1 cellular context compared by ENCODE assay signal in genomic region chr14:93035917-93036651, GRCh38.
TF ChIP-seq lines count a peak whose summit lies in the region.

No MANE protein-coding gene starts in this region.

TF ChIP-seq in HepG2, 621 proteins besides CTCF, POLR2A, EP300 and RAD21 (continued from another document and continues in another):
- peak; percentile 63; the same call in 1 of the 2 replicates for TF ChIP-seq NR0B2 (CRISPR knock-in tag; IDR thresholded peaks at IDR 0.05)
- peak; percentile 99 for TF ChIP-seq ETV5 (CRISPR knock-in tag; IDR thresholded peaks at IDR 0.05; ENCODE audit: borderline replicate concordance)
- no peak for TF ChIP-seq ZNF558 (CRISPR knock-in tag; IDR thresholded peaks at IDR 0.05; ENCODE audit: borderline replicate concordance)
- peak; percentile 96 for TF ChIP-seq RXRA (CRISPR knock-in tag; IDR thresholded peaks at IDR 0.05)
- TF ChIP-seq HDAC1 (CRISPR knock-in tag; IDR thresholded peaks at IDR 0.05), result peak; percentile 91
- no peak for TF ChIP-seq ZNF75D (CRISPR knock-in tag; IDR thresholded peaks at IDR 0.05; ENCODE audit: borderline replicate concordance)
- peak; percentile 29; the same call in 1 of the 2 replicates for TF ChIP-seq ZNF777 (CRISPR knock-in tag; IDR thresholded peaks at IDR 0.05)
- TF ChIP-seq, protein P1, sequence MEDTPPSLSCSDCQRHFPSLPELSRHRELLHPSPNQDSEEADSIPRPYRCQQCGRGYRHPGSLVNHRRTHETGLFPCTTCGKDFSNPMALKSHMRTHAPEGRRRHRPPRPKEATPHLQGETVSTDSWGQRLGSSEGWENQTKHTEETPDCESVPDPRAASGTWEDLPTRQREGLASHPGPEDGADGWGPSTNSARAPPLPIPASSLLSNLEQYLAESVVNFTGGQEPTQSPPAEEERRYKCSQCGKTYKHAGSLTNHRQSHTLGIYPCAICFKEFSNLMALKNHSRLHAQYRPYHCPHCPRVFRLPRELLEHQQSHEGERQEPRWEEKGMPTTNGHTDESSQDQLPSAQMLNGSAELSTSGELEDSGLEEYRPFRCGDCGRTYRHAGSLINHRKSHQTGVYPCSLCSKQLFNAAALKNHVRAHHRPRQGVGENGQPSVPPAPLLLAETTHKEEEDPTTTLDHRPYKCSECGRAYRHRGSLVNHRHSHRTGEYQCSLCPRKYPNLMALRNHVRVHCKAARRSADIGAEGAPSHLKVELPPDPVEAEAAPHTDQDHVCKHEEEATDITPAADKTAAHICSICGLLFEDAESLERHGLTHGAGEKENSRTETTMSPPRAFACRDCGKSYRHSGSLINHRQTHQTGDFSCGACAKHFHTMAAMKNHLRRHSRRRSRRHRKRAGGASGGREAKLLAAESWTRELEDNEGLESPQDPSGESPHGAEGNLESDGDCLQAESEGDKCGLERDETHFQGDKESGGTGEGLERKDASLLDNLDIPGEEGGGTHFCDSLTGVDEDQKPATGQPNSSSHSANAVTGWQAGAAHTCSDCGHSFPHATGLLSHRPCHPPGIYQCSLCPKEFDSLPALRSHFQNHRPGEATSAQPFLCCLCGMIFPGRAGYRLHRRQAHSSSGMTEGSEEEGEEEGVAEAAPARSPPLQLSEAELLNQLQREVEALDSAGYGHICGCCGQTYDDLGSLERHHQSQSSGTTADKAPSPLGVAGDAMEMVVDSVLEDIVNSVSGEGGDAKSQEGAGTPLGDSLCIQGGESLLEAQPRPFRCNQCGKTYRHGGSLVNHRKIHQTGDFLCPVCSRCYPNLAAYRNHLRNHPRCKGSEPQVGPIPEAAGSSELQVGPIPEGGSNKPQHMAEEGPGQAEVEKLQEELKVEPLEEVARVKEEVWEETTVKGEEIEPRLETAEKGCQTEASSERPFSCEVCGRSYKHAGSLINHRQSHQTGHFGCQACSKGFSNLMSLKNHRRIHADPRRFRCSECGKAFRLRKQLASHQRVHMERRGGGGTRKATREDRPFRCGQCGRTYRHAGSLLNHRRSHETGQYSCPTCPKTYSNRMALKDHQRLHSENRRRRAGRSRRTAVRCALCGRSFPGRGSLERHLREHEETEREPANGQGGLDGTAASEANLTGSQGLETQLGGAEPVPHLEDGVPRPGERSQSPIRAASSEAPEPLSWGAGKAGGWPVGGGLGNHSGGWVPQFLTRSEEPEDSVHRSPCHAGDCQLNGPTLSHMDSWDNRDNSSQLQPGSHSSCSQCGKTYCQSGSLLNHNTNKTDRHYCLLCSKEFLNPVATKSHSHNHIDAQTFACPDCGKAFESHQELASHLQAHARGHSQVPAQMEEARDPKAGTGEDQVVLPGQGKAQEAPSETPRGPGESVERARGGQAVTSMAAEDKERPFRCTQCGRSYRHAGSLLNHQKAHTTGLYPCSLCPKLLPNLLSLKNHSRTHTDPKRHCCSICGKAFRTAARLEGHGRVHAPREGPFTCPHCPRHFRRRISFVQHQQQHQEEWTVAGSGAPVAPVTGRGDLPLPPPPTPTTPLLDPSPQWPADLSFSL (CRISPR knock-in tag; IDR thresholded peaks at IDR 0.05), result 0 out of 2 replicates have a peak, but pooled peaks have one; percentile 35
- 0 out of 2 replicates have a peak, but pooled peaks have one; percentile 26 for TF ChIP-seq ZNF564 (CRISPR knock-in tag; IDR thresholded peaks at IDR 0.05)
- peak; percentile 65; the same call in 1 of the 2 replicates for TF ChIP-seq ZBTB25 (CRISPR knock-in tag; IDR thresholded peaks at IDR 0.05)
- TF ChIP-seq RNF219 (CRISPR knock-in tag; IDR thresholded peaks at IDR 0.05), result no peak
- TF ChIP-seq TRIM24 (CRISPR knock-in tag; IDR thresholded peaks at IDR 0.05), result no peak
- no peak for TF ChIP-seq TEF (CRISPR knock-in tag; IDR thresholded peaks at IDR 0.05)
- no peak for TF ChIP-seq ZNF768 (CRISPR knock-in tag; IDR thresholded peaks at IDR 0.05)
- TF ChIP-seq, protein P2, sequence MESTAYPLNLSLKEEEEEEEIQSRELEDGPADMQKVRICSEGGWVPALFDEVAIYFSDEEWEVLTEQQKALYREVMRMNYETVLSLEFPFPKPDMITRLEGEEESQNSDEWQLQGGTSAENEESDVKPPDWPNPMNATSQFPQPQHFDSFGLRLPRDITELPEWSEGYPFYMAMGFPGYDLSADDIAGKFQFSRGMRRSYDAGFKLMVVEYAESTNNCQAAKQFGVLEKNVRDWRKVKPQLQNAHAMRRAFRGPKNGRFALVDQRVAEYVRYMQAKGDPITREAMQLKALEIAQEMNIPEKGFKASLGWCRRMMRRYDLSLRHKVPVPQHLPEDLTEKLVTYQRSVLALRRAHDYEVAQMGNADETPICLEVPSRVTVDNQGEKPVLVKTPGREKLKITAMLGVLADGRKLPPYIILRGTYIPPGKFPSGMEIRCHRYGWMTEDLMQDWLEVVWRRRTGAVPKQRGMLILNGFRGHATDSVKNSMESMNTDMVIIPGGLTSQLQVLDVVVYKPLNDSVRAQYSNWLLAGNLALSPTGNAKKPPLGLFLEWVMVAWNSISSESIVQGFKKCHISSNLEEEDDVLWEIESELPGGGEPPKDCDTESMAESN (CRISPR knock-in tag; conservative IDR thresholded peaks at IDR 0.05), result 0 out of 2 replicates have a peak, but pooled peaks have one; percentile 65
- TF ChIP-seq TAF1 (CRISPR knock-in tag; IDR thresholded peaks at IDR 0.05), result no peak
- TF ChIP-seq SCMH1 (CRISPR knock-in tag; IDR thresholded peaks at IDR 0.05; ENCODE audit: borderline replicate concordance), result no peak
- no peak for TF ChIP-seq ZBTB44 (CRISPR knock-in tag; IDR thresholded peaks at IDR 0.05)
- no peak for TF ChIP-seq ZNF343 (CRISPR knock-in tag; IDR thresholded peaks at IDR 0.05)
- 0 out of 2 replicates have a peak, but pooled peaks have one; percentile 13 for TF ChIP-seq MIXL1 (CRISPR knock-in tag; IDR thresholded peaks at IDR 0.05)
- peak; percentile 81 for TF ChIP-seq FOSL2 (CRISPR knock-in tag; IDR thresholded peaks at IDR 0.05)
- TF ChIP-seq KLF11 (CRISPR knock-in tag; IDR thresholded peaks at IDR 0.05), result no peak; the same call in 1 of the 2 replicates
- no peak for TF ChIP-seq JDP2 (CRISPR knock-in tag; IDR thresholded peaks at IDR 0.05; ENCODE audit: borderline replicate concordance)
- TF ChIP-seq POLR2AphosphoS2 (IDR thresholded peaks at IDR 0.05; ENCODE audit: low read depth, low read length), result no peak
- no peak for TF ChIP-seq ZBTB1 (CRISPR knock-in tag; IDR thresholded peaks at IDR 0.05; ENCODE audit: borderline replicate concordance)
- TF ChIP-seq, protein P3, sequence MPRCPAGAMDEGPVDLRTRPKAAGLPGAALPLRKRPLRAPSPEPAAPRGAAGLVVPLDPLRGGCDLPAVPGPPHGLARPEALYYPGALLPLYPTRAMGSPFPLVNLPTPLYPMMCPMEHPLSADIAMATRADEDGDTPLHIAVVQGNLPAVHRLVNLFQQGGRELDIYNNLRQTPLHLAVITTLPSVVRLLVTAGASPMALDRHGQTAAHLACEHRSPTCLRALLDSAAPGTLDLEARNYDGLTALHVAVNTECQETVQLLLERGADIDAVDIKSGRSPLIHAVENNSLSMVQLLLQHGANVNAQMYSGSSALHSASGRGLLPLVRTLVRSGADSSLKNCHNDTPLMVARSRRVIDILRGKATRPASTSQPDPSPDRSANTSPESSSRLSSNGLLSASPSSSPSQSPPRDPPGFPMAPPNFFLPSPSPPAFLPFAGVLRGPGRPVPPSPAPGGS (CRISPR knock-in tag; IDR thresholded peaks at IDR 0.05), result no peak
- TF ChIP-seq SMAD9 (CRISPR knock-in tag; IDR thresholded peaks at IDR 0.05), result no peak
- TF ChIP-seq CREM (IDR thresholded peaks at IDR 0.05), result peak; percentile 82
- TF ChIP-seq CREM (CRISPR knock-in tag; IDR thresholded peaks at IDR 0.05), result no peak
- 0 out of 2 replicates have a peak, but pooled peaks have one; percentile 36 for TF ChIP-seq ZBTB37 (CRISPR knock-in tag; IDR thresholded peaks at IDR 0.05)
- no peak for TF ChIP-seq MED8 (CRISPR knock-in tag; IDR thresholded peaks at IDR 0.05; ENCODE audit: insufficient replicate concordance)
- TF ChIP-seq KMT2B (CRISPR knock-in tag; IDR thresholded peaks at IDR 0.05), result no peak
- TF ChIP-seq ZNF530 (CRISPR knock-in tag; IDR thresholded peaks at IDR 0.05; ENCODE audit: low read depth), result no peak
- no peak for TF ChIP-seq CBX2 (IDR thresholded peaks at IDR 0.05; ENCODE audit: low read depth, low read length)
- TF ChIP-seq CBX2 (CRISPR knock-in tag; IDR thresholded peaks at IDR 0.05; ENCODE audit: low read depth), result no peak
- TF ChIP-seq ZNF615 (CRISPR knock-in tag; IDR thresholded peaks at IDR 0.05; ENCODE audit: borderline replicate concordance), result no peak
- TF ChIP-seq ZNF644 (CRISPR knock-in tag; IDR thresholded peaks at IDR 0.05; ENCODE audit: low read depth), result peak; percentile 34; the same call in 1 of the 2 replicates
- TF ChIP-seq, protein P4, sequence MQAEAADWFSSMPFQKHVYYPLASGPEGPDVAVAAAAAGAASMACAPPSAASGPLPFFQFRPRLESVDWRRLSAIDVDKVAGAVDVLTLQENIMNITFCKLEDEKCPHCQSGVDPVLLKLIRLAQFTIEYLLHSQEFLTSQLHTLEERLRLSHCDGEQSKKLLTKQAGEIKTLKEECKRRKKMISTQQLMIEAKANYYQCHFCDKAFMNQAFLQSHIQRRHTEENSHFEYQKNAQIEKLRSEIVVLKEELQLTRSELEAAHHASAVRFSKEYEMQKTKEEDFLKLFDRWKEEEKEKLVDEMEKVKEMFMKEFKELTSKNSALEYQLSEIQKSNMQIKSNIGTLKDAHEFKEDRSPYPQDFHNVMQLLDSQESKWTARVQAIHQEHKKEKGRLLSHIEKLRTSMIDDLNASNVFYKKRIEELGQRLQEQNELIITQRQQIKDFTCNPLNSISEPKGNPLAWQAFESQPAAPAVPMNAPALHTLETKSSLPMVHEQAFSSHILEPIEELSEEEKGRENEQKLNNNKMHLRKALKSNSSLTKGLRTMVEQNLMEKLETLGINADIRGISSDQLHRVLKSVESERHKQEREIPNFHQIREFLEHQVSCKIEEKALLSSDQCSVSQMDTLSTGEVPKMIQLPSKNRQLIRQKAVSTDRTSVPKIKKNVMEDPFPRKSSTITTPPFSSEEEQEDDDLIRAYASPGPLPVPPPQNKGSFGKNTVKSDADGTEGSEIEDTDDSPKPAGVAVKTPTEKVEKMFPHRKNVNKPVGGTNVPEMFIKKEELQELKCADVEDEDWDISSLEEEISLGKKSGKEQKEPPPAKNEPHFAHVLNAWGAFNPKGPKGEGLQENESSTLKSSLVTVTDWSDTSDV (CRISPR knock-in tag; IDR thresholded peaks at IDR 0.05), result no peak
- no peak for TF ChIP-seq HCFC1 (IDR thresholded peaks at IDR 0.05; ENCODE audit: low read depth, low read length)
- no peak for TF ChIP-seq ZKSCAN5 (CRISPR knock-in tag; IDR thresholded peaks at IDR 0.05)
- peak; percentile 98 for TF ChIP-seq SAP130 (CRISPR knock-in tag; IDR thresholded peaks at IDR 0.05; ENCODE audit: low read depth)
- TF ChIP-seq ZKSCAN1 (IDR thresholded peaks at IDR 0.05; ENCODE audit: low read length), result no peak
